In the genomic region with DNA sequence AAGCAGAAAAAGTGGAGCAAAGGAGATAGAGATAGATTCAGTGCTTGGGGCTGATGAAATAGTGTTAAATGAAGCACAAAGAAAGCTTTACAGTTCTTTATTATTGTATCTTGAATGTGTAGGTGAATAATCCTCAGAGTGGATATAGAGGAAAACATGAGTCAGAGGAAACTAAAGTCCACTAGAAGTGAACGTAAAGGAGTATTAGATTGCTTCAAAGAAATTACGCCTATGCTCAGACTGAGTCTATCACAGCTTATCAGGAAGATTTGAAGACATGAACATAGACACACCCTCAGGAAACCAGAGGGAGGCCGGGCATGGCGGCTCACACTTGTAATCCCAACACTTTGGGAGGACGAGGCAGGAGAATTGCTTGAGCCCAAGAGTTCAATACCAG, we compare ENCODE assay signal across 23 cellular contexts. TPM values are rescaled to one million over a fixed set of nuclear protein-coding genes. Genes with fewer than 3 reads are reported as not detected.
"Had no signal": no experiment of that assay in that cellular context is flagged by ENCODE, and none has a peak within 500 bp of the region (broad histone marks: within the 10 kb centered on the region; RNA-seq: fewer than 3 reads in every experiment).

No MANE protein-coding gene starts in this region.

- H3K27me3 ChIP-seq: esophagus squamous epithelium, foreskin keratinocyte, transverse colon had no signal

- ATAC-seq: effector memory CD8-positive, alpha-beta T cell; foreskin keratinocyte; left cardiac atrium; left ventricle myocardium superior; naive thymus-derived CD4-positive, alpha-beta T cell; sciatic nerve; stimulated activated naive B cell treated with anti-CD40 and anti-IgM and Interleukin-4, amounts not matched to agents 10 μg/mL and 1 μg/mL and 100 μg/mL, for 72 hours; stimulated activated naive CD8-positive, alpha-beta T cell treated with anti-CD3 and anti-CD28 coated beads, Interleukin-15, amount 100 ng/mL, for 72 hours had no signal

- H3K4me1 ChIP-seq: esophagus squamous epithelium, transverse colon had no signal

- H3K27ac ChIP-seq: esophagus squamous epithelium, foreskin keratinocyte, thoracic aorta, transverse colon had no signal

- H3K4me3 ChIP-seq: esophagus squamous epithelium, thoracic aorta, transverse colon had no signal

- H3K9me3 ChIP-seq: esophagus squamous epithelium, thoracic aorta, transverse colon had no signal

- DNase-seq: effector memory CD8-positive, alpha-beta T cell; esophagus squamous epithelium; foreskin keratinocyte; kidney; left cardiac atrium; left ventricle myocardium superior; mesendoderm; naive thymus-derived CD4-positive, alpha-beta T cell; nephron progenitor cell; stimulated activated CD4-positive, alpha-beta T cell treated with anti-CD3 and anti-CD28 coated beads, Interleukin-2, amount 100 ng/mL, for 24 hours; stimulated activated CD4-positive, alpha-beta T cell treated with anti-CD3 and anti-CD28 coated beads, Interleukin-4, amount 100 ng/mL, for 4 hours; stimulated activated naive B cell treated with anti-CD40 and anti-IgM and Interleukin-4, amounts not matched to agents 10 μg/mL and 1 μg/mL and 100 μg/mL, for 72 hours; stimulated activated naive CD8-positive, alpha-beta T cell treated with anti-CD3 and anti-CD28 coated beads, Interleukin-15, amount 100 ng/mL, for 72 hours; substantia nigra; transverse colon had no signal

- H3K36me3 ChIP-seq: esophagus squamous epithelium, thoracic aorta, transverse colon had no signal

RNA-seq across cellular contexts. Expression of a gene that starts 50.3 kb away (rescaled TPM):
- total RNA-seq: epithelial cell of proximal tubule; esophagus squamous epithelium; foreskin keratinocyte; kidney; left cardiac atrium; left ventricle myocardium superior; lung microvascular endothelial cell; naive thymus-derived CD4-positive, alpha-beta T cell; osteoblast; pulmonary artery endothelial cell; sciatic nerve; skeletal muscle tissue; thoracic aorta; transverse colon; ureter had no signal
